In genomic region chr10:119811122-119811521, GRCh38 we compare ENCODE assay signal across 29 cellular contexts.
"Had no signal": no experiment of that assay in that cellular context is flagged by ENCODE, and none has a peak within 500 bp of the region (broad histone marks: within the 10 kb centered on the region; RNA-seq: fewer than 3 reads in every experiment).

No MANE protein-coding gene starts in this region.

- H3K4me1 Mint-ChIP-seq: nephron progenitor cell, neural progenitor cell had no signal

- H3K27me3 ChIP-seq: heart right ventricle, hepatocyte, neural progenitor cell, neutrophil, right atrium auricular region, right lobe of liver, suprapubic skin, tibial artery, upper lobe of right lung had no signal

- H3K4me3 ChIP-seq: heart right ventricle, hepatocyte, lower lobe of right lung, neural progenitor cell, psoas muscle, right atrium auricular region, right lobe of liver, smooth muscle cell, suprapubic skin, thoracic aorta, tibial artery, upper lobe of right lung had no signal

- H3K4me1 ChIP-seq: lower lobe of right lung, neural progenitor cell, parathyroid adenoma, psoas muscle, right atrium auricular region, right lobe of liver, suprapubic skin, upper lobe of right lung had no signal

- H3K9me3 ChIP-seq: heart right ventricle, lower lobe of right lung, neutrophil, psoas muscle, right atrium auricular region, right lobe of liver, suprapubic skin, thoracic aorta, tibial artery, upper lobe of right lung had no signal

- ATAC-seq: heart right ventricle; left lobe of liver; left ventricle myocardium superior; lower lobe of right lung; naive thymus-derived CD8-positive, alpha-beta T cell; psoas muscle; right lobe of liver; stimulated activated memory B cell treated with anti-CD40 and anti-IgM and Interleukin-4, amounts not matched to agents 10 μg/mL and 1 μg/mL and 100 μg/mL, for 72 hours; upper lobe of right lung had no signal

- H3K36me3 ChIP-seq: neural progenitor cell, neutrophil, right atrium auricular region, right lobe of liver, thoracic aorta had no signal

- H3K9me3 Mint-ChIP-seq: naive thymus-derived CD8-positive, alpha-beta T cell; nephron progenitor cell; neural progenitor cell; stimulated activated memory B cell treated with anti-CD40 and anti-IgM and Interleukin-4, amounts not matched to agents 10 μg/mL and 1 μg/mL and 100 μg/mL, for 72 hours had no signal

- H3K27me3 Mint-ChIP-seq: naive thymus-derived CD8-positive, alpha-beta T cell; stimulated activated memory B cell treated with anti-CD40 and anti-IgM and Interleukin-4, amounts not matched to agents 10 μg/mL and 1 μg/mL and 100 μg/mL, for 72 hours had no signal

- H3K4me3 Mint-ChIP-seq: naive thymus-derived CD8-positive, alpha-beta T cell; nephron progenitor cell; neural progenitor cell; stimulated activated memory B cell treated with anti-CD40 and anti-IgM and Interleukin-4, amounts not matched to agents 10 μg/mL and 1 μg/mL and 100 μg/mL, for 72 hours had no signal

- H3K27ac Mint-ChIP-seq: naive thymus-derived CD8-positive, alpha-beta T cell; nephron progenitor cell; neural progenitor cell; stimulated activated memory B cell treated with anti-CD40 and anti-IgM and Interleukin-4, amounts not matched to agents 10 μg/mL and 1 μg/mL and 100 μg/mL, for 72 hours had no signal

- DNase-seq: heart right ventricle; islet precursor cell; left ventricle myocardium superior; lower lobe of right lung; mammary epithelial cell; mesenchymal stem cell; naive thymus-derived CD8-positive, alpha-beta T cell; nephron progenitor cell; occipital lobe; psoas muscle; right lobe of liver; stimulated activated CD4-positive, alpha-beta T cell treated with anti-CD3 and anti-CD28 coated beads, Interleukin-1b, Interleukin-23, amount 100 ng/mL, for 48 hours; stimulated activated CD4-positive, alpha-beta T cell treated with anti-CD3 and anti-CD28 coated beads, Interleukin-2, amount 100 ng/mL, for 48 hours; stimulated activated CD4-positive, alpha-beta T cell treated with anti-CD3 and anti-CD28 coated beads, Interleukin-4, amount 100 ng/mL, for 4 hours; stimulated activated CD8-positive, alpha-beta memory T cell treated with anti-CD3 and anti-CD28 coated beads, Interleukin-4, amount 100 ng/mL, for 48 hours; stimulated activated naive CD4-positive, alpha-beta T cell treated with Interleukin-2 at 50 U/mL for 16 hours; tibial artery; trophoblast cell; upper lobe of right lung had no signal

- H3K27ac ChIP-seq: heart right ventricle, hepatocyte, lower lobe of right lung, neural progenitor cell, neutrophil, parathyroid adenoma, psoas muscle, right atrium auricular region, right lobe of liver, suprapubic skin, thoracic aorta, tibial artery, upper lobe of right lung had no signal
